Comparison of ENCODE assay signal across 8 cellular contexts in genomic region chr1:85202092-85202863, GRCh38. TPM values are rescaled to one million over a fixed set of nuclear protein-coding genes. Genes with fewer than 3 reads are reported as not detected.
A peak's percentile ranks its signal among the peaks of the same experiment; 100 is the strongest.
DNase-seq lines count a peak whose midpoint lies in the region; FAIRE-seq and TF ChIP-seq lines count a peak whose summit lies in the region.

No MANE protein-coding gene starts in this region.

- H3K9me3 ChIP-seq in SU-DHL-6 (ENCODE audit: insufficient read depth, low read length) (no peaks in the 10 kb centered on the region), hepatocyte (ENCODE audit: low read depth) (no peaks in the 10 kb centered on the region)

- H3K4me1 ChIP-seq in hepatocyte (ENCODE audit: insufficient read depth) = peaks cover 18% of the 10 kb centered on the region

- H3K27ac Mint-ChIP-seq in activated naive CD4-positive, alpha-beta T cell treated with anti-CD3 and anti-CD28 coated beads for 36 hours = peak overlapping the region; percentile 89
- H3K27ac Mint-ChIP-seq in stimulated activated naive CD8-positive, alpha-beta T cell treated with anti-CD3 and anti-CD28 coated beads, Interleukin-15, Interleukin-2, amounts not matched to agents 100 ng/mL and 50 ng/mL, for 24 hours = peak overlapping the region; percentile 94

- peaks cover 8% of the 10 kb centered on the region for H3K36me3 Mint-ChIP-seq in activated naive CD4-positive, alpha-beta T cell treated with anti-CD3 and anti-CD28 coated beads for 36 hours (ENCODE audit: low read depth)
- H3K36me3 Mint-ChIP-seq in stimulated activated naive CD8-positive, alpha-beta T cell treated with anti-CD3 and anti-CD28 coated beads, Interleukin-15, Interleukin-2, amounts not matched to agents 100 ng/mL and 50 ng/mL, for 24 hours (ENCODE audit: low read depth) = peaks cover 4% of the 10 kb centered on the region

- H3K4me1 Mint-ChIP-seq in activated naive CD4-positive, alpha-beta T cell treated with anti-CD3 and anti-CD28 coated beads for 36 hours (ENCODE audit: low read depth) = peaks cover 26% of the 10 kb centered on the region
- peaks cover 28% of the 10 kb centered on the region for H3K4me1 Mint-ChIP-seq in stimulated activated naive CD8-positive, alpha-beta T cell treated with anti-CD3 and anti-CD28 coated beads, Interleukin-15, Interleukin-2, amounts not matched to agents 100 ng/mL and 50 ng/mL, for 24 hours (ENCODE audit: low read depth)

- no peaks in the 10 kb centered on the region for H3K27me3 Mint-ChIP-seq in activated naive CD4-positive, alpha-beta T cell treated with anti-CD3 and anti-CD28 coated beads for 36 hours (ENCODE audit: low read depth)
- peaks cover 20% of the 10 kb centered on the region for H3K27me3 Mint-ChIP-seq in stimulated activated naive CD8-positive, alpha-beta T cell treated with anti-CD3 and anti-CD28 coated beads, Interleukin-15, Interleukin-2, amounts not matched to agents 100 ng/mL and 50 ng/mL, for 24 hours

- H3K79me2 ChIP-seq in SU-DHL-6 (ENCODE audit: insufficient read depth, low read length) (no peaks in the 10 kb centered on the region), hepatocyte (peaks cover 32% of the 10 kb centered on the region)

- DNase-seq in activated naive CD4-positive, alpha-beta T cell treated with anti-CD3 and anti-CD28 coated beads for 36 hours = no peak
- no peak for DNase-seq in activated naive CD4-positive, alpha-beta T cell (lab: John Stamatoyannopoulos, UW)
- DNase-seq in hepatocyte (ENCODE audit: low spot score) = no peak
- DNase-seq in SHP77 treated with DMSO at 0.1 percent for 48 hours (lab: John Stamatoyannopoulos, UW) = no peak
- DNase-seq in urothelium cell line (ENCODE audit: low spot score) = no peak
- DNase-seq in activated CD8-positive, alpha-beta memory T cell treated with anti-CD3 and anti-CD28 coated beads, Interleukin-2, amount 50 U/mL, for 4 hours = no peak

- H3K9me2 ChIP-seq in SU-DHL-6 (replicated peaks; ENCODE audit: insufficient read depth, low read length) (no peaks in the 10 kb centered on the region), hepatocyte (replicated peaks; ENCODE audit: insufficient read depth) (no peaks in the 10 kb centered on the region)

- peak overlapping the region; percentile 71; the same call in 1 of the 2 replicates for H3K27ac ChIP-seq in SU-DHL-6 (ENCODE audit: low read depth, low read length)
- peak overlapping the region; percentile 99 for H3K27ac ChIP-seq in hepatocyte

- no peaks in the 10 kb centered on the region for H3K27me3 ChIP-seq in SU-DHL-6 (ENCODE audit: low read length)
- no peaks in the 10 kb centered on the region for H3K27me3 ChIP-seq in hepatocyte

- no peaks in the 10 kb centered on the region for H3K9me3 Mint-ChIP-seq in activated naive CD4-positive, alpha-beta T cell treated with anti-CD3 and anti-CD28 coated beads for 36 hours
- no peaks in the 10 kb centered on the region for H3K9me3 Mint-ChIP-seq in stimulated activated naive CD8-positive, alpha-beta T cell treated with anti-CD3 and anti-CD28 coated beads, Interleukin-15, Interleukin-2, amounts not matched to agents 100 ng/mL and 50 ng/mL, for 24 hours

- peak overlapping the region; percentile 98 for H3K4me3 Mint-ChIP-seq in activated naive CD4-positive, alpha-beta T cell treated with anti-CD3 and anti-CD28 coated beads for 36 hours
- H3K4me3 Mint-ChIP-seq in stimulated activated naive CD8-positive, alpha-beta T cell treated with anti-CD3 and anti-CD28 coated beads, Interleukin-15, Interleukin-2, amounts not matched to agents 100 ng/mL and 50 ng/mL, for 24 hours = peak overlapping the region; percentile 91

- no peak for FAIRE-seq in urothelium cell line (lab: Jason Lieb, UNC)

- no peaks in the 10 kb centered on the region for H4K20me1 ChIP-seq in SU-DHL-6 (ENCODE audit: low read depth, low read length)
- no peaks in the 10 kb centered on the region for H4K20me1 ChIP-seq in hepatocyte (ENCODE audit: insufficient read depth, poor library complexity, severe bottlenecking)

- TF ChIP-seq CTCF in SU-DHL-6 (IDR thresholded peaks at IDR 0.05; ENCODE audit: insufficient read depth, low read length, poor library complexity, severe bottlenecking) (no peak), hepatocyte (IDR thresholded peaks at IDR 0.05; ENCODE audit: poor library complexity) (no peak)

- peak overlapping the region; percentile 66 for H3K4me3 ChIP-seq in SU-DHL-6 (ENCODE audit: insufficient read depth, low read length, poor library complexity, severe bottlenecking)
- H3K4me3 ChIP-seq in hepatocyte = peak overlapping the region; percentile 92

- intact Hi-C loops in activated naive CD4-positive, alpha-beta T cell treated with anti-CD3 and anti-CD28 coated beads for 36 hours (cut with micrococcal nuclease) = loop anchor here (5.0 to 10.0 kb wide), 3 partner anchors 695 to 1193 kb away; partner anchors contain the start of genes GNG5, ODF2L and SPATA1

- H3F3A ChIP-seq in SU-DHL-6 (ENCODE audit: insufficient read depth) = peaks cover 13% of the 10 kb centered on the region

- peak overlapping the region; percentile 73 for H3K4me2 ChIP-seq in SU-DHL-6 (ENCODE audit: low read depth, low read length, poor library complexity, severe bottlenecking)
- peak overlapping the region; percentile 76 for H3K4me2 ChIP-seq in hepatocyte

- no peaks in the 10 kb centered on the region for H3K36me3 ChIP-seq in SU-DHL-6 (ENCODE audit: low read length)
- H3K36me3 ChIP-seq in hepatocyte (replicated peaks; ENCODE audit: insufficient read depth, low read depth) = no peaks in the 10 kb centered on the region

- 5% methylated on average over 14 of the region's 14 CpGs for WGBS in hepatocyte (ENCODE audit: low lambda C conversion rate, missing lambda C conversion rate)

- H3K9ac ChIP-seq in SU-DHL-6 (ENCODE audit: low read length) = peak overlapping the region; percentile 63

- peak overlapping the region; percentile 97 for H2AFZ ChIP-seq in SU-DHL-6 (ENCODE audit: low read depth, low read length, severe bottlenecking)
- H2AFZ ChIP-seq in hepatocyte = peak overlapping the region; percentile 98

- CTCF ChIA-PET in activated naive CD4-positive, alpha-beta T cell treated with anti-CD3 and anti-CD28 coated beads for 36 hours (lab: Charles Lee) = interaction anchor here (0.8 to 1.5 kb wide), 3 partner anchors 52 to 257 kb away, joined by 3 to 5 read pairs (median 4); no protein-coding TSS in a partner anchor

RNA-seq across cellular contexts. Expression of gene SYDE2, which starts 1.5 kb away (rescaled TPM):
- 1 to 10 TPM; 4.4 to 5.1 TPM for total RNA-seq in activated naive CD4-positive, alpha-beta T cell treated with anti-CD3 and anti-CD28 coated beads for 36 hours
- total RNA-seq in hepatocyte = 12.8 and 14.9 TPM in 2 replicates
- 4.9 and 5.5 TPM in 2 replicates for polyA plus RNA-seq in hepatocyte

RNA-seq across cellular contexts. Expression of gene C1orf52, which starts 57.2 kb away (rescaled TPM):
- 10 to 100 TPM; 28.3 to 29.5 TPM for total RNA-seq in activated naive CD4-positive, alpha-beta T cell treated with anti-CD3 and anti-CD28 coated beads for 36 hours
- total RNA-seq in hepatocyte = 27.2 and 30.1 TPM in 2 replicates
- 39.2 and 41.2 TPM in 2 replicates for polyA plus RNA-seq in hepatocyte
